Comparison of ENCODE assay signal across 8 cellular contexts in genomic region chr2:173593109-173593508, GRCh38.
"Had no signal": no experiment of that assay in that cellular context is flagged by ENCODE, and none has a peak within 500 bp of the region (broad histone marks: within the 10 kb centered on the region; RNA-seq: fewer than 3 reads in every experiment).

No MANE protein-coding gene starts in this region.

- H3K27ac ChIP-seq: GM23248 had no signal

- H3K27me3 Mint-ChIP-seq: IgD-negative memory B cell had no signal

- ATAC-seq: HepG2 had no signal

- DNase-seq: GM23248, GOT3, H7, HFFc6, KG1 had no signal

- H3K36me3 ChIP-seq: HAP-1 had no signal

- FAIRE-seq: HepG2 had no signal

- H3K4me1 Mint-ChIP-seq: IgD-negative memory B cell had no signal

- H3K4me3 Mint-ChIP-seq: HFFc6, IgD-negative memory B cell had no signal

- H3K4me3 ChIP-seq: GM23248, HAP-1 had no signal

- H3K36me3 Mint-ChIP-seq: IgD-negative memory B cell had no signal

- H3K27ac Mint-ChIP-seq: HFFc6, IgD-negative memory B cell had no signal
